12 cellular contexts compared by ENCODE assay signal in the genomic region with DNA sequence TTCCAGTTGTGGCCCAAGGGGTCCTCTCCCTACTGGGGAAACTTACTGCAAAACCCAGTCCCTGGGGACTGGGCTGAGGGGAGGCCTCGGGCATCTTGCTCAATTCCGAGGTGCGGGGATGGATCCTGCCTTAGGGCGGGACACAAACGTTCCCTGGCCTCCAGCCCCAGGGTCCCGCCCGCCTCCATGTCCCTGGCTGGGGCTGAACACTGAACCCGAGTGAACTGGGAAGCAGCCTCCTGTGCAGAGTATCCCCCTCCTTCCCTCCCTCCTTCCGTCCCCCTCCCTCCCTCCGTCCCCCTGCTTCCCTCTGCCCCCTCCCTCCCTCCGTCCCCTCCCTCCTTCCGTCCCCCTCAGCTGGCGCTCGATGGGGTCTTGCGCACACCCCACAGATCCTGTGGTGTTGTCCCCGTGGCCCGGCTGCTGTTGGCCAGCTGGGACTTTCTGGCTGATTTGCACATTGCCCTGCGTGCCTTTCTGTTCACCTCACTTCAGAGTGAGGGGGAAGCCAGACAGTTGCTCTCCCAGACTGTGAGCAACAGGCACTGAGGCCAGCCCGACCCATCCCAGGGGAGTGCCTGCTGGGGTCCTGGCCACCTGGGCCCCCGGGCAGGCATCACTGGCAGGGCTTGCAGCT. TPM values are rescaled to one million over a fixed set of nuclear protein-coding genes. Genes with fewer than 3 reads are reported as not detected.
DNase-seq lines count a peak whose midpoint lies in the region; ATAC-seq and TF ChIP-seq lines count a peak whose summit lies in the region.
"Had no signal": no experiment of that assay in that cellular context is flagged by ENCODE, and none has a peak within 500 bp of the region (broad histone marks: within the 10 kb centered on the region; RNA-seq: fewer than 3 reads in every experiment).

No MANE protein-coding gene starts in this region.

- TF ChIP-seq CTCF in nephron progenitor cell (IDR thresholded peaks at IDR 0.05): no peak

- DNase-seq in GM04504 (ENCODE audit: low read depth) (peak; percentile 48), amniotic epithelial cell (ENCODE audit: low read depth) (peak; percentile 39), left cardiac atrium (peak; percentile 70), skeletal muscle cell (ENCODE audit: low read depth) (peak; percentile 38), HPDE6-E6E7 (ENCODE audit: extremely low spot score) (no peak), nephron progenitor cell (no peak)
- DNase-seq in activated CD4-positive, CD25-positive, alpha-beta regulatory T cell (lab: John Stamatoyannopoulos, UW): no peak
- DNase-seq: Caco-2, NCI-H524, T1000 had no signal

- no peak overlapping the region for H3K27ac Mint-ChIP-seq in nephron progenitor cell
- H3K27ac Mint-ChIP-seq: activated T-helper 2 cell treated with anti-CD3 and anti-CD28 coated beads, Interferon-gamma antibody, Interleukin-2, Interleukin-4, amounts not matched to agents 10 μg/mL and 5 μg/mL and 100 μg/mL, durations not matched to agents 14 hours and 24 hours and 36 hours had no signal

- H3K27me3 Mint-ChIP-seq in nephron progenitor cell (ENCODE audit: low read depth, poor library complexity): no peaks in the 10 kb centered on the region

- no peak overlapping the region for H3K4me3 ChIP-seq in skeletal muscle cell (ENCODE audit: low read depth, low read length)

- H3K4me3 Mint-ChIP-seq in nephron progenitor cell: no peak overlapping the region

- intact Hi-C loops in left cardiac atrium (cut with DNase I): no loop called here

- H3K36me3 Mint-ChIP-seq in nephron progenitor cell (ENCODE audit: low read depth): peaks cover 10% of the 10 kb centered on the region

- peak; percentile 31 to 48 for ATAC-seq in left cardiac atrium
- no peak for ATAC-seq in HG03139 (IDR thresholded peaks at IDR 0.05; ENCODE audit: unreplicated experiment)

- peaks cover 37% of the 10 kb centered on the region for H3K4me1 Mint-ChIP-seq in nephron progenitor cell

- H3K9me3 Mint-ChIP-seq in nephron progenitor cell: no peaks in the 10 kb centered on the region
- H3K9me3 Mint-ChIP-seq: activated T-helper 2 cell treated with anti-CD3 and anti-CD28 coated beads, Interferon-gamma antibody, Interleukin-2, Interleukin-4, amounts not matched to agents 10 μg/mL and 5 μg/mL and 100 μg/mL, durations not matched to agents 14 hours and 24 hours and 36 hours had no signal

RNA-seq across cellular contexts. Expression of gene TRAF7, which starts 5.5 kb away (rescaled TPM):
- 10 to 100 TPM; 31.1 to 34.9 TPM for total RNA-seq in left cardiac atrium

RNA-seq across cellular contexts. Expression of gene RAB26, which starts 12.6 kb away (rescaled TPM):
- under 1 TPM; 0.81 to 0.88 TPM for total RNA-seq in left cardiac atrium

RNA-seq across cellular contexts. Expression of gene PKD1, which starts 25.3 kb away (rescaled TPM):
- total RNA-seq in left cardiac atrium: 100 to 1,000 TPM in 1 of 2 donors, 10 to 100 TPM in 1; 82.2 to 104 TPM

RNA-seq across cellular contexts. Expression of gene CASKIN1, which starts 35.4 kb away (rescaled TPM):
- total RNA-seq in left cardiac atrium: 1 to 10 TPM; 5.9 to 6.1 TPM

RNA-seq across cellular contexts. Expression of gene MLST8, which starts 44.2 kb away (rescaled TPM):
- 10 to 100 TPM; 24.9 to 26.9 TPM for total RNA-seq in left cardiac atrium

Comparison
In these comparisons a context has a peak if more than half of its experiments do, and no peak if none do; other contexts are left out.
1. DNase-seq: peak in GM04504 (single experiment), amniotic epithelial cell (single experiment), left cardiac atrium (single experiment) and skeletal muscle cell (single experiment); none in HPDE6-E6E7 (single experiment), activated CD4-positive, CD25-positive, alpha-beta regulatory T cell (0 of 4) and nephron progenitor cell (single experiment).